Comparison of ENCODE assay signal across 17 cellular contexts in genomic region chr4:185865901-185866328, GRCh38. TPM values are rescaled to one million over a fixed set of nuclear protein-coding genes. Genes with fewer than 3 reads are reported as not detected.
A peak's percentile ranks its signal among the peaks of the same experiment; 100 is the strongest.
DNase-seq lines count a peak whose midpoint lies in the region; ATAC-seq and TF ChIP-seq lines count a peak whose summit lies in the region.
"Had no signal": no experiment of that assay in that cellular context is flagged by ENCODE, and none has a peak within 500 bp of the region (broad histone marks: within the 10 kb centered on the region; RNA-seq: fewer than 3 reads in every experiment).

No MANE protein-coding gene starts in this region.

- no peaks in the 10 kb centered on the region for H3K36me3 ChIP-seq in mucosa of descending colon (ENCODE audit: low read depth)
- H3K36me3 ChIP-seq: BLaER1 treated with 17β-estradiol and CSF1 and Interleukin-3, amounts not matched to agents 10 nM and 100 nM; gastrocnemius medialis had no signal

- H3K4me3 ChIP-seq in epithelial cell of proximal tubule (ENCODE audit: low read depth, low read length) (no peak overlapping the region), mucosa of descending colon (no peak overlapping the region)
- H3K4me3 ChIP-seq: BLaER1 treated with 17β-estradiol and CSF1 and Interleukin-3, amounts not matched to agents 10 nM and 100 nM; gastrocnemius medialis; GM12878; K562 had no signal

- H3K27ac Mint-ChIP-seq in Calu3 (ENCODE audit: unreplicated experiment): peak overlapping the region; percentile 69
- H3K27ac Mint-ChIP-seq: T-helper 1 cell treated with Interleukin-12 subunit alpha and Interleukin-12 subunit beta and Interleukin-4 antibody, amounts not matched to agents 30 μg/mL and 1 μg/mL, for 36 hours had no signal

- ATAC-seq in mucosa of descending colon: peak; percentile 86
- ATAC-seq in HG02884 (IDR thresholded peaks at IDR 0.05; ENCODE audit: unreplicated experiment): no peak
- ATAC-seq in GM21515 (IDR thresholded peaks at IDR 0.05; ENCODE audit: unreplicated experiment): no peak
- ATAC-seq: gastrocnemius medialis; GM12878; K562; stimulated activated naive CD8-positive, alpha-beta T cell treated with anti-CD3 and anti-CD28 coated beads, Interleukin-15, Interleukin-2, amounts not matched to agents 100 U/mL and 50 U/mL, for 24 hours had no signal

- intact Hi-C loops in Calu3 (cut with micrococcal nuclease; ENCODE audit: unreplicated experiment) (loop anchor here (5.0 kb wide), 2 partner anchors 34 to 54 kb away; partner anchors contain the start of gene SORBS2), mucosa of descending colon (cut with DNase I, micrococcal nuclease) (no loop called here)

- TF ChIP-seq CTCF in Calu3 (IDR thresholded peaks at IDR 0.05; ENCODE audit: unreplicated experiment): no peak
- TF ChIP-seq CTCF in epithelial cell of proximal tubule (conservative IDR thresholded peaks at IDR 0.05; ENCODE audit: low read depth, low read length): no peak
- no peak for TF ChIP-seq CTCF in mucosa of descending colon (IDR thresholded peaks at IDR 0.05)

- H3K9me3 ChIP-seq in mucosa of descending colon: no peaks in the 10 kb centered on the region
- H3K9me3 ChIP-seq: BLaER1 treated with 17β-estradiol and CSF1 and Interleukin-3, amounts not matched to agents 10 nM and 100 nM; gastrocnemius medialis had no signal

- BruUV-seq in Calu3 (replicated peaks; lab: Mats Ljungman, UMichigan): no TSS peak

- H3K27me3 Mint-ChIP-seq in Calu3 (ENCODE audit: unreplicated experiment): no peaks in the 10 kb centered on the region

- CTCF ChIA-PET in Calu3 (lab: Charles Lee): no interaction called here

- peak; percentile 52 for DNase-seq in Calu3
- DNase-seq in NCI-H226: peak; percentile 67
- DNase-seq in epithelial cell of proximal tubule (ENCODE audit: low read depth): peak; percentile 9
- DNase-seq in mucosa of descending colon: peak in 1 of 3 donors; percentile 10
- DNase-seq in NCI-H774 (lab: John Stamatoyannopoulos, UW): no peak
- DNase-seq in SW480 (ENCODE audit: low spot score): no peak
- DNase-seq: amygdala; gastrocnemius medialis; NCI-H748 treated with DMSO at 0.1 percent for 48 hours; stimulated activated CD4-positive, alpha-beta T cell treated with anti-CD3 and anti-CD28 coated beads, Interleukin-15, amount 100 ng/mL, for 24 hours; stimulated activated naive CD8-positive, alpha-beta T cell treated with anti-CD3 and anti-CD28 coated beads, Interleukin-15, Interleukin-2, amounts not matched to agents 100 U/mL and 50 U/mL, for 24 hours had no signal

- H3K36me3 Mint-ChIP-seq in Calu3 (ENCODE audit: insufficient read depth, unreplicated experiment): no peaks in the 10 kb centered on the region

- no peaks in the 10 kb centered on the region for H3K9me3 Mint-ChIP-seq in Calu3 (ENCODE audit: low read depth, unreplicated experiment)
- H3K9me3 Mint-ChIP-seq: T-helper 1 cell treated with Interleukin-12 subunit alpha and Interleukin-12 subunit beta and Interleukin-4 antibody, amounts not matched to agents 30 μg/mL and 1 μg/mL, for 36 hours had no signal

- H3K4me1 ChIP-seq in mucosa of descending colon (ENCODE audit: low read depth): no peaks in the 10 kb centered on the region
- H3K4me1 ChIP-seq: gastrocnemius medialis had no signal

- H3K4me1 Mint-ChIP-seq in Calu3 (ENCODE audit: low read depth, unreplicated experiment): peaks cover 54% of the 10 kb centered on the region

- no peak overlapping the region for H3K4me3 Mint-ChIP-seq in Calu3 (ENCODE audit: low read depth, unreplicated experiment)
- H3K4me3 Mint-ChIP-seq: T-helper 1 cell treated with Interleukin-12 subunit alpha and Interleukin-12 subunit beta and Interleukin-4 antibody, amounts not matched to agents 30 μg/mL and 1 μg/mL, for 36 hours had no signal

RNA-seq across cellular contexts. Expression of gene SORBS2, which starts 53.9 kb away (rescaled TPM):
- total RNA-seq in Calu3 (2022) (37.2 and 52.8 TPM in 2 replicates), epithelial cell of proximal tubule (11.6 and 20.3 TPM in 2 replicates), mucosa of descending colon (100 to 1,000 TPM in 1 of 3 donors, 10 to 100 TPM in 2; 44.9 to 416 (median 53.7) TPM)

Comparison
In these comparisons a context has a peak if more than half of its experiments do, and no peak if none do; other contexts are left out.
1. DNase-seq: peak in Calu3 (single experiment), NCI-H226 (single experiment) and epithelial cell of proximal tubule (single experiment); none in NCI-H774 (single experiment) and SW480 (single experiment).